Comparison of ENCODE assay signal across 1 cellular context in genomic region chr19:4278460-4278901, GRCh38.
TF ChIP-seq lines count a peak whose summit lies in the region.

No MANE protein-coding gene starts in this region.

TF ChIP-seq in IMR-90, 13 proteins besides CTCF, POLR2A, EP300 and RAD21:
- no peak for TF ChIP-seq SMC3 (IDR thresholded peaks at IDR 0.05; ENCODE audit: low read depth, low read length)
- TF ChIP-seq CHD1 (IDR thresholded peaks at IDR 0.05; ENCODE audit: low read depth, low read length): no peak
- TF ChIP-seq MAZ (IDR thresholded peaks at IDR 0.05; ENCODE audit: borderline replicate concordance, low read depth, low read length): no peak
- no peak for TF ChIP-seq USF2 (IDR thresholded peaks at IDR 0.05; ENCODE audit: low read depth, low read length)
- no peak for TF ChIP-seq ELK1 (IDR thresholded peaks at IDR 0.05; ENCODE audit: borderline replicate concordance, low read depth, low read length)
- no peak for TF ChIP-seq RFX5 (IDR thresholded peaks at IDR 0.05; ENCODE audit: low read depth, low read length)
- no peak for TF ChIP-seq MXI1 (IDR thresholded peaks at IDR 0.05; ENCODE audit: borderline replicate concordance, low read depth, low read length)
- no peak for TF ChIP-seq RCOR1 (IDR thresholded peaks at IDR 0.05; ENCODE audit: insufficient replicate concordance, low read length)
- no peak for TF ChIP-seq MAFK (IDR thresholded peaks at IDR 0.05; ENCODE audit: low read depth, low read length)
- TF ChIP-seq BHLHE40 (IDR thresholded peaks at IDR 0.05; ENCODE audit: low read depth, low read length): no peak
- TF ChIP-seq FOS (IDR thresholded peaks at IDR 0.05; ENCODE audit: low read depth, low read length): no peak
- TF ChIP-seq NFE2L2 (IDR thresholded peaks at IDR 0.05; ENCODE audit: low read depth, low read length): no peak
